1 cellular context compared by ENCODE assay signal in genomic region chr13:93226623-93227279, GRCh38.
TF ChIP-seq lines count a peak whose summit lies in the region.

Gene GPC6, plus strand, starts transcription at chr13:93226807.

TF ChIP-seq in HepG2, 621 proteins besides CTCF, POLR2A, EP300 and RAD21 (continued from another document and continues in another):
- no peak for TF ChIP-seq FOXO4 (CRISPR knock-in tag; conservative IDR thresholded peaks at IDR 0.05)
- TF ChIP-seq SMARCE1 (IDR thresholded peaks at IDR 0.05; ENCODE audit: borderline replicate concordance): no peak
- TF ChIP-seq ZSCAN31 (CRISPR knock-in tag; IDR thresholded peaks at IDR 0.05; ENCODE audit: low read depth): no peak; the same call in 1 of the 2 replicates
- no peak for TF ChIP-seq ZNF780A (CRISPR knock-in tag; IDR thresholded peaks at IDR 0.05)
- TF ChIP-seq ZNF879 (CRISPR knock-in tag; IDR thresholded peaks at IDR 0.05): no peak
- no peak for TF ChIP-seq KDM3A (CRISPR knock-in tag; IDR thresholded peaks at IDR 0.05; ENCODE audit: low read depth)
- TF ChIP-seq MIER3 (CRISPR knock-in tag; IDR thresholded peaks at IDR 0.05; ENCODE audit: borderline replicate concordance): no peak; the same call in 1 of the 2 replicates
- TF ChIP-seq PCBP2 (optimal IDR thresholded peaks at IDR 0.05; ENCODE audit: low read depth, low read length, poor library complexity, severe bottlenecking): no peak
- TF ChIP-seq ZSCAN21 (CRISPR knock-in tag; IDR thresholded peaks at IDR 0.05; ENCODE audit: borderline replicate concordance): peak; percentile 26; the same call in 1 of the 2 replicates
- TF ChIP-seq FOXK2 (IDR thresholded peaks at IDR 0.05): no peak
- TF ChIP-seq HHEX (CRISPR knock-in tag; IDR thresholded peaks at IDR 0.05): no peak
- no peak for TF ChIP-seq SNRNP70 (IDR thresholded peaks at IDR 0.05; ENCODE audit: low read depth, low read length)
- TF ChIP-seq ZNF704 (CRISPR knock-in tag; IDR thresholded peaks at IDR 0.05; ENCODE audit: borderline replicate concordance): no peak
- TF ChIP-seq SP5 (CRISPR knock-in tag; IDR thresholded peaks at IDR 0.05; ENCODE audit: borderline replicate concordance, low read depth): no peak
- TF ChIP-seq ZNF891 (CRISPR knock-in tag; IDR thresholded peaks at IDR 0.05): no peak
- TF ChIP-seq ZFAT (CRISPR knock-in tag; conservative IDR thresholded peaks at IDR 0.05): no peak
- TF ChIP-seq MIER2 (CRISPR knock-in tag; IDR thresholded peaks at IDR 0.05): no peak
- no peak for TF ChIP-seq ZNF407 (CRISPR knock-in tag; IDR thresholded peaks at IDR 0.05; ENCODE audit: not compliant biosample characterization)
- no peak for TF ChIP-seq SSRP1 (CRISPR knock-in tag; IDR thresholded peaks at IDR 0.05)
- no peak for TF ChIP-seq MATR3 (CRISPR knock-in tag; IDR thresholded peaks at IDR 0.05)
- peak; percentile 57 for TF ChIP-seq FOXP4 (CRISPR knock-in tag; IDR thresholded peaks at IDR 0.05)
- no peak for TF ChIP-seq ZNF280D (CRISPR knock-in tag; IDR thresholded peaks at IDR 0.05)
- no peak for TF ChIP-seq SP140L (CRISPR knock-in tag; IDR thresholded peaks at IDR 0.05; ENCODE audit: borderline replicate concordance)
- TF ChIP-seq XRCC5 (optimal IDR thresholded peaks at IDR 0.05; ENCODE audit: low read length): peak; percentile 29
- TF ChIP-seq BHLHE40 (IDR thresholded peaks at IDR 0.05; ENCODE audit: low read length): peak; percentile 87
- no peak for TF ChIP-seq CBFB (CRISPR knock-in tag; IDR thresholded peaks at IDR 0.05)
- no peak for TF ChIP-seq ELF4 (CRISPR knock-in tag; IDR thresholded peaks at IDR 0.05; ENCODE audit: borderline replicate concordance)
- TF ChIP-seq MNT (IDR thresholded peaks at IDR 0.05): 0 out of 2 replicates have a peak, but pooled peaks have one; percentile 12
- 0 out of 2 replicates have a peak, but pooled peaks have one; percentile 21 for TF ChIP-seq HMGXB3 (CRISPR knock-in tag; IDR thresholded peaks at IDR 0.05; ENCODE audit: borderline replicate concordance)
- TF ChIP-seq IRF9 (CRISPR knock-in tag; IDR thresholded peaks at IDR 0.05; ENCODE audit: borderline replicate concordance): no peak
- no peak for TF ChIP-seq ZSCAN9 (CRISPR knock-in tag; IDR thresholded peaks at IDR 0.05; ENCODE audit: borderline replicate concordance)
- TF ChIP-seq FLYWCH1 (CRISPR knock-in tag; IDR thresholded peaks at IDR 0.05): no peak
- peak; percentile 58; the same call in 1 of the 2 replicates for TF ChIP-seq KDM4B (CRISPR knock-in tag; IDR thresholded peaks at IDR 0.05)
